Comparison of ENCODE assay signal across 8 cellular contexts in the genomic region with DNA sequence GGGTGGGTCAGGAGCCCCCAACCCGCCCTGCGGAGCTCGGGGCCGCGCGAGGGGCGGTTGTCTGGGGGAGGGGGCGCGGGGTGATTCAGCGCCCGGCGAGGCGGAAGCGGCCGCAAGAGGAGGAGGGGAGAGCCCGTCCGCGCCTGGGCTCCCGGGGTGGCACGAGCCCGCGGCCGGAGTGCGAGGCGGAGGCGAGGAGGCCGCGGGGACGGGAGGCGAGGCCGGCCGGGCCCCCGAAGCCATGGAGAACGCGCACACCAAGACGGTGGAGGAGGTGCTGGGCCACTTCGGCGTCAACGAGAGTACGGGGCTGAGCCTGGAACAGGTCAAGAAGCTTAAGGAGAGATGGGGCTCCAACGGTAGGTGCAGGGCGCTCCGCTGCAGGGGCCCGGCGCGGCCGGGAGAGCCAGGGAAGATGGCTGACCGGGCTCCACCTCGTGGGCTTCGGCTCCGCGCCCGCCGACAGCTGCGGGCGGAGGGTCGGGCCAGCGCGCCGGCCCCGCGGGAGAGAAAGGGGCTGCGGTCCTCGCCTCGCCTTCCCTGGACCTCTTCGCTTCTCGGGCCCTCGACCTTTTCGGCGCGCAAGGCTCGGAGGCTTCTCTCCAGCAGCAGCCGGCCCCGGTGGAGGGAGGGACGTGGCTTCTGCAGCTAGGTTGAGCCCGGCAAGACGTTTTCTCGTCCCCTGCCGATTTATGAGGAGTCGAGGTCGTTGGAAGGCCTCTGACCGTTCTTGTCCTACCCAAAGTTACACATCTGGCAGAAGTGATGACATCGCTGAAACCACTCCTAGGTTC. TPM values are rescaled to one million over a fixed set of nuclear protein-coding genes. Genes with fewer than 3 reads are reported as not detected.
DNase-seq lines count a peak whose midpoint lies in the region; ATAC-seq and TF ChIP-seq lines count a peak whose summit lies in the region.

No MANE protein-coding gene starts in this region.

- H3K27ac ChIP-seq in dorsolateral prefrontal cortex = peak overlapping the region; percentile 69 to 99 (median 94)

- peak; percentile 40 for DNase-seq in NCI-H2171 treated with DMSO at 0.1 percent for 48 hours (lab: John Stamatoyannopoulos, UW)
- no peak for DNase-seq in NCI-H2171 (lab: John Stamatoyannopoulos, UW)
- DNase-seq in NCI-H1105 treated with DMSO at 0.1 percent for 48 hours (lab: John Stamatoyannopoulos, UW) = peak; percentile 62
- DNase-seq in activated CD4-positive, alpha-beta T cell treated with anti-CD3 and anti-CD28 coated beads, Interleukin-2, amount 50 U/mL, for 4 hours = peak; percentile 21 to 24
- DNase-seq in dorsolateral prefrontal cortex = peak in 6 of 10 donors; percentile 24 to 60 (median 34)
- peak; percentile 38 for DNase-seq in medulla oblongata (ENCODE audit: extremely low spot score)
- DNase-seq in stimulated activated CD8-positive, alpha-beta memory T cell treated with anti-CD3 and anti-CD28 coated beads, Interleukin-12 subunit alpha, Interleukin-12 subunit beta, amount 100 ng/mL, for 4 hours (ENCODE audit: low read depth) = peak; percentile 20

- intact Hi-C loops in dorsolateral prefrontal cortex (cut with DNase I) = loop anchor here (2.0 to 10.0 kb wide), 6 partner anchors 57 to 257 kb away; partner anchors contain the start of gene IFT81 (in 2 of the 2)

- TF ChIP-seq CTCF in dorsolateral prefrontal cortex (IDR thresholded peaks at IDR 0.05 in 54 of 56, conservative IDR thresholded peaks at IDR 0.05 in 2 of 56; ENCODE audit: low read depth in 1 of 56, partially characterized antibody in 56 of 56) = peak in 5 of 56 donors; percentile 5 to 15 (median 10)

- no peaks in the 10 kb centered on the region for H3K27me3 ChIP-seq in dorsolateral prefrontal cortex

- peak overlapping the region; percentile 66 to 96 (median 90) for H3K4me3 ChIP-seq in dorsolateral prefrontal cortex

- ATAC-seq in HG02588 (IDR thresholded peaks at IDR 0.05; ENCODE audit: unreplicated experiment) = peak; percentile 37

RNA-seq across cellular contexts. Expression of gene ATP2A2, which starts 0.7 kb away (rescaled TPM):
- total RNA-seq in dorsolateral prefrontal cortex = 100 to 1,000 TPM; 198 to 558 (median 389) TPM
